ENCODE assay signal across 15 cellular contexts in genomic region chr19:27906081-27906480, GRCh38.
"Had no signal": no experiment of that assay in that cellular context is flagged by ENCODE, and none has a peak within 500 bp of the region (broad histone marks: within the 10 kb centered on the region; RNA-seq: fewer than 3 reads in every experiment).

No MANE protein-coding gene starts in this region.

- H3K9me3 Mint-ChIP-seq: activated naive CD4-positive, alpha-beta T cell treated with anti-CD3 and anti-CD28 coated beads, Interleukin-2, amount 50 U/mL, for 24 hours had no signal

- H3K27me3 ChIP-seq: adrenal gland, colonic mucosa, esophagus squamous epithelium, upper lobe of right lung had no signal

- H3K9me3 ChIP-seq: adrenal gland, colonic mucosa, mucosa of descending colon, thoracic aorta, upper lobe of right lung had no signal

- H3K4me3 Mint-ChIP-seq: activated naive CD4-positive, alpha-beta T cell treated with anti-CD3 and anti-CD28 coated beads, Interleukin-2, amount 50 U/mL, for 24 hours; naive thymus-derived CD4-positive, alpha-beta T cell had no signal

- H3K4me1 Mint-ChIP-seq: activated naive CD4-positive, alpha-beta T cell treated with anti-CD3 and anti-CD28 coated beads, Interleukin-2, amount 50 U/mL, for 24 hours; naive thymus-derived CD4-positive, alpha-beta T cell had no signal

- ATAC-seq: mucosa of descending colon; naive thymus-derived CD4-positive, alpha-beta T cell; right cardiac atrium; stimulated activated naive CD8-positive, alpha-beta T cell treated with anti-CD3 and anti-CD28 coated beads, Interleukin-15, Interleukin-2, amounts not matched to agents 100 U/mL and 50 U/mL, for 24 hours; upper lobe of right lung had no signal

- H3K27me3 Mint-ChIP-seq: activated naive CD4-positive, alpha-beta T cell treated with anti-CD3 and anti-CD28 coated beads, Interleukin-2, amount 50 U/mL, for 24 hours; naive thymus-derived CD4-positive, alpha-beta T cell had no signal

- DNase-seq: activated CD4-positive, alpha-beta T cell treated with anti-CD3 and anti-CD28 coated beads, Interleukin-2, amount 50 U/mL, for 4 hours; activated CD4-positive, CD25-positive, alpha-beta regulatory T cell treated with anti-CD3 and anti-CD28 coated beads, Interleukin-2, amount 50 U/mL, for 72 hours; activated T-cell treated with anti-CD3 and anti-CD28 coated beads for 4 hours; adrenal gland; colonic mucosa; esophagus squamous epithelium; mucosa of descending colon; naive thymus-derived CD4-positive, alpha-beta T cell; right cardiac atrium; small intestine; stimulated activated naive CD8-positive, alpha-beta T cell treated with anti-CD3 and anti-CD28 coated beads, Interleukin-15, Interleukin-2, amounts not matched to agents 100 U/mL and 50 U/mL, for 24 hours; upper lobe of right lung had no signal

- H3K27ac ChIP-seq: adrenal gland, colonic mucosa, esophagus squamous epithelium, thoracic aorta, upper lobe of right lung had no signal

- H3K36me3 ChIP-seq: adrenal gland, colonic mucosa, esophagus squamous epithelium, thoracic aorta, upper lobe of right lung had no signal

- H3K27ac Mint-ChIP-seq: activated naive CD4-positive, alpha-beta T cell treated with anti-CD3 and anti-CD28 coated beads, Interleukin-2, amount 50 U/mL, for 24 hours; activated T-helper 2 cell treated with anti-CD3 and anti-CD28 coated beads, Interferon-gamma antibody, Interleukin-2, Interleukin-4, amounts not matched to agents 10 μg/mL and 5 μg/mL and 100 μg/mL, durations not matched to agents 14 hours and 24 hours and 36 hours; naive thymus-derived CD4-positive, alpha-beta T cell had no signal

- H3K4me3 ChIP-seq: adrenal gland, colonic mucosa, esophagus squamous epithelium, mucosa of descending colon, thoracic aorta, upper lobe of right lung had no signal

- H3K4me1 ChIP-seq: adrenal gland, colonic mucosa, esophagus squamous epithelium, upper lobe of right lung had no signal

- H3K36me3 Mint-ChIP-seq: activated naive CD4-positive, alpha-beta T cell treated with anti-CD3 and anti-CD28 coated beads, Interleukin-2, amount 50 U/mL, for 24 hours; naive thymus-derived CD4-positive, alpha-beta T cell had no signal
